ENCODE assay signal across 11 cellular contexts in genomic region chr1:23366598-23366997, GRCh38. TPM values are rescaled to one million over a fixed set of nuclear protein-coding genes. Genes with fewer than 3 reads are reported as not detected.
DNase-seq lines count a peak whose midpoint lies in the region; ATAC-seq and TF ChIP-seq lines count a peak whose summit lies in the region.
"Had no signal": no experiment of that assay in that cellular context is flagged by ENCODE, and none has a peak within 500 bp of the region (broad histone marks: within the 10 kb centered on the region; RNA-seq: fewer than 3 reads in every experiment).

No MANE protein-coding gene starts in this region.

- no peak for TF ChIP-seq POLR2A in esophagus squamous epithelium (IDR thresholded peaks at IDR 0.05)
- TF ChIP-seq POLR2A in GM18505 (IDR thresholded peaks at IDR 0.05; ENCODE audit: borderline replicate concordance, extremely low read depth, insufficient read depth, insufficient read length) = no peak

- H3K9me3 Mint-ChIP-seq in activated CD4-positive, alpha-beta T cell treated with anti-CD3 and anti-CD28 coated beads, Interleukin-2, amount 10 ng/mL, durations not matched to agents 24 days and 14 days = peaks cover 17% of the 10 kb centered on the region
- H3K9me3 Mint-ChIP-seq in activated CD8-positive, alpha-beta T cell treated with anti-CD3 and anti-CD28 coated beads for 36 hours = peaks cover 28% of the 10 kb centered on the region

- H3K27me3 Mint-ChIP-seq in activated CD4-positive, alpha-beta T cell treated with anti-CD3 and anti-CD28 coated beads, Interleukin-2, amount 10 ng/mL, durations not matched to agents 24 days and 14 days = no peaks in the 10 kb centered on the region
- no peaks in the 10 kb centered on the region for H3K27me3 Mint-ChIP-seq in activated CD8-positive, alpha-beta T cell treated with anti-CD3 and anti-CD28 coated beads for 36 hours

- no peak for ATAC-seq in activated CD8-positive, alpha-beta T cell treated with anti-CD3 and anti-CD28 coated beads for 36 hours
- ATAC-seq in GM18505 (IDR thresholded peaks at IDR 0.05; ENCODE audit: unreplicated experiment) (no peak), HG03439 (IDR thresholded peaks at IDR 0.05; ENCODE audit: unreplicated experiment) (no peak)

- H3K36me3 ChIP-seq in esophagus squamous epithelium = peaks cover 24 to 48% (median 39%) of the 10 kb centered on the region in 3 donors

- peaks cover 50% of the 10 kb centered on the region for H3K36me3 Mint-ChIP-seq in activated CD4-positive, alpha-beta T cell treated with anti-CD3 and anti-CD28 coated beads, Interleukin-2, amount 10 ng/mL, durations not matched to agents 24 days and 14 days (ENCODE audit: low read depth)
- peaks cover 52% of the 10 kb centered on the region for H3K36me3 Mint-ChIP-seq in activated CD8-positive, alpha-beta T cell treated with anti-CD3 and anti-CD28 coated beads for 36 hours (ENCODE audit: low read depth)

- TF ChIP-seq CTCF in activated CD8-positive, alpha-beta T cell treated with anti-CD3 and anti-CD28 coated beads for 36 hours (IDR thresholded peaks at IDR 0.05) = no peak
- TF ChIP-seq CTCF in esophagus squamous epithelium (IDR thresholded peaks at IDR 0.05) = peak in 1 of 6 experiments; percentile 8

- intact Hi-C loops in activated CD4-positive, alpha-beta T cell treated with anti-CD3 and anti-CD28 coated beads, Interleukin-2, amount 10 ng/mL, durations not matched to agents 24 days and 14 days (cut with micrococcal nuclease) = loop anchor here (5.0 to 10.0 kb wide), 4 partner anchors 39 to 1276 kb away; partner anchors contain the start of genes E2F2, RPL11 and SRRM1
- intact Hi-C loops in activated CD8-positive, alpha-beta T cell treated with anti-CD3 and anti-CD28 coated beads for 36 hours (cut with micrococcal nuclease) = no loop called here
- intact Hi-C loops in esophagus squamous epithelium (cut with DNase I) = no loop called here

- H3K4me3 Mint-ChIP-seq in activated CD4-positive, alpha-beta T cell treated with anti-CD3 and anti-CD28 coated beads, Interleukin-2, amount 10 ng/mL, durations not matched to agents 24 days and 14 days = peak overlapping the region; percentile 94
- peak overlapping the region; percentile 95 for H3K4me3 Mint-ChIP-seq in activated CD8-positive, alpha-beta T cell treated with anti-CD3 and anti-CD28 coated beads for 36 hours

- H3K27me3 ChIP-seq in esophagus squamous epithelium = no peaks in the 10 kb centered on the region

- peaks cover 16 to 40% (median 33%) of the 10 kb centered on the region in 3 donors for H3K9me3 ChIP-seq in esophagus squamous epithelium

- POLR2A ChIA-PET in activated CD8-positive, alpha-beta T cell treated with anti-CD3 and anti-CD28 coated beads for 36 hours (lab: Charles Lee) = interaction anchor here (5.4 kb wide), 1 partner anchor 21 kb away, joined by 44 read pairs; the partner anchor contains the start of gene HNRNPR

- H3K27ac Mint-ChIP-seq in activated CD4-positive, alpha-beta T cell treated with anti-CD3 and anti-CD28 coated beads, Interleukin-2, amount 10 ng/mL, durations not matched to agents 24 days and 14 days = no peak overlapping the region
- H3K27ac Mint-ChIP-seq in activated CD8-positive, alpha-beta T cell treated with anti-CD3 and anti-CD28 coated beads for 36 hours = no peak overlapping the region

- DNase-seq in activated CD4-positive, alpha-beta T cell treated with anti-CD3 and anti-CD28 coated beads, Interleukin-2, amount 10 ng/mL, durations not matched to agents 24 days and 14 days = no peak
- no peak for DNase-seq in activated CD4-positive, alpha-beta T cell treated with anti-CD3 and anti-CD28 coated beads for 4 hours
- no peak for DNase-seq in activated CD8-positive, alpha-beta T cell treated with anti-CD3 and anti-CD28 coated beads for 36 hours
- DNase-seq in esophagus squamous epithelium (lab: John Stamatoyannopoulos, UW) (no peak), NCI-H1048 (lab: John Stamatoyannopoulos, UW) (no peak)
- DNase-seq: ACHN, NCI-H524 had no signal

- peaks cover 22 to 51% (median 27%) of the 10 kb centered on the region in 3 donors for H3K4me1 ChIP-seq in esophagus squamous epithelium

- WGBS in esophagus squamous epithelium, 2 donors = 41 to 54% methylated on average over 5 of the region's 5 CpGs

- H3K27ac ChIP-seq in esophagus squamous epithelium = peak overlapping the region; percentile 96 to 100 (median 98)
- peak overlapping the region in 15 of 21 experiments; percentile 82 to 99 (median 97) for H3K27ac ChIP-seq in skin epidermis

- peak overlapping the region; percentile 71 to 94 (median 78) for H3K4me3 ChIP-seq in esophagus squamous epithelium
- peak overlapping the region in 6 of 7 experiments; percentile 71 to 91 (median 78) for H3K4me3 ChIP-seq in skin epidermis

- peaks cover 33% of the 10 kb centered on the region for H3K4me1 Mint-ChIP-seq in activated CD4-positive, alpha-beta T cell treated with anti-CD3 and anti-CD28 coated beads, Interleukin-2, amount 10 ng/mL, durations not matched to agents 24 days and 14 days
- peaks cover 24% of the 10 kb centered on the region for H3K4me1 Mint-ChIP-seq in activated CD8-positive, alpha-beta T cell treated with anti-CD3 and anti-CD28 coated beads for 36 hours (ENCODE audit: low read depth)

- CTCF ChIA-PET in activated CD8-positive, alpha-beta T cell treated with anti-CD3 and anti-CD28 coated beads for 36 hours (lab: Charles Lee) = interaction anchor here (0.9 to 2.9 kb wide), 7 partner anchors 9 to 405 kb away, joined by 3 to 13 read pairs (median 6); no protein-coding TSS in a partner anchor

RNA-seq across cellular contexts. Expression of gene ZNF436, which starts 3.0 kb away (rescaled TPM):
- 5.2 TPM in 2 replicates for total RNA-seq in activated CD4-positive, alpha-beta T cell treated with anti-CD3 and anti-CD28 coated beads, Interleukin-2, amount 10 ng/mL, durations not matched to agents 24 days and 14 days
- total RNA-seq in activated CD8-positive, alpha-beta T cell treated with anti-CD3 and anti-CD28 coated beads for 36 hours = 1 to 10 TPM; 5.8 to 7.2 TPM
- 10 to 100 TPM; 14.9 to 33.6 (median 24.8) TPM for total RNA-seq in esophagus squamous epithelium

RNA-seq across cellular contexts. Expression of gene HNRNPR, which starts 22.5 kb away (rescaled TPM):
- total RNA-seq in activated CD4-positive, alpha-beta T cell treated with anti-CD3 and anti-CD28 coated beads, Interleukin-2, amount 10 ng/mL, durations not matched to agents 24 days and 14 days = 229 and 235 TPM in 2 replicates
- 100 to 1,000 TPM; 190 to 203 TPM for total RNA-seq in activated CD8-positive, alpha-beta T cell treated with anti-CD3 and anti-CD28 coated beads for 36 hours
- total RNA-seq in esophagus squamous epithelium = 10 to 100 TPM; 60.9 to 90.2 (median 76.8) TPM

RNA-seq across cellular contexts. Expression of gene TCEA3, which starts 58.0 kb away (rescaled TPM):
- total RNA-seq in activated CD4-positive, alpha-beta T cell treated with anti-CD3 and anti-CD28 coated beads, Interleukin-2, amount 10 ng/mL, durations not matched to agents 24 days and 14 days = 6.7 and 7.8 TPM in 2 replicates
- total RNA-seq in activated CD8-positive, alpha-beta T cell treated with anti-CD3 and anti-CD28 coated beads for 36 hours = 1 to 10 TPM; 7.0 to 8.3 TPM
- 10 to 100 TPM in 3 of 4 donors, 1 to 10 TPM in 1; 9.1 to 30.7 (median 25.1) TPM for total RNA-seq in esophagus squamous epithelium
- total RNA-seq: H1 had no signal
